ENCODE assay signal across 8 cellular contexts in genomic region chr4:37453004-37453360, GRCh38.
DNase-seq lines count a peak whose midpoint lies in the region; ATAC-seq and TF ChIP-seq lines count a peak whose summit lies in the region.

No MANE protein-coding gene starts in this region.

- peaks cover 76% of the 10 kb centered on the region for H3K27me3 Mint-ChIP-seq in T-helper 17 cell

- H3K36me3 ChIP-seq in right atrium auricular region, result no peaks in the 10 kb centered on the region
- H3K36me3 ChIP-seq in left lung, result no peaks in the 10 kb centered on the region

- H3K4me1 ChIP-seq in right atrium auricular region (peaks cover 0 to 14% of the 10 kb centered on the region in 2 donors), left lung (peaks cover 0 to 11% of the 10 kb centered on the region in 2 donors)

- TF ChIP-seq CTCF in right atrium auricular region (IDR thresholded peaks at IDR 0.05) (peak in 1 of 2 donors; percentile 54), left lung (IDR thresholded peaks at IDR 0.05) (peak in 1 of 2 donors; percentile 24)

- H3K4me3 Mint-ChIP-seq in T-helper 17 cell, result peak overlapping the region; percentile 76

- H3K4me1 Mint-ChIP-seq in T-helper 17 cell, result peaks cover 10% of the 10 kb centered on the region

- ATAC-seq in Right ventricle myocardium inferior (peak; percentile 57), HG02884 (IDR thresholded peaks at IDR 0.05; ENCODE audit: unreplicated experiment) (peak; percentile 56), T-helper 17 cell (peak; percentile 53), left lung (peak; percentile 86)

- H3K36me3 Mint-ChIP-seq in T-helper 17 cell (ENCODE audit: low read depth), result peaks cover 2% of the 10 kb centered on the region

- H3K27ac ChIP-seq in right atrium auricular region, result no peak overlapping the region
- no peak overlapping the region for H3K27ac ChIP-seq in left lung

- H3K27me3 ChIP-seq in right atrium auricular region (peaks cover 11 to 15% of the 10 kb centered on the region in 2 donors), left lung (peaks cover 16 to 64% of the 10 kb centered on the region in 2 donors)

- intact Hi-C loops in Right ventricle myocardium inferior (cut with DNase I) (loop anchor here (2.0 to 10.0 kb wide), 2 partner anchors 114 to 342 kb away; no protein-coding TSS in a partner anchor), left lung (cut with DNase I) (no loop called here)

- H3K4me3 ChIP-seq in right atrium auricular region (peak overlapping the region in 1 of 2 donors; percentile 49), left lung (peak overlapping the region; percentile 41 to 44)

- H3K9me3 ChIP-seq in right atrium auricular region (no peaks in the 10 kb centered on the region), T-helper 17 cell (ENCODE audit: control insufficient read depth, low read length, poor library complexity, severe bottlenecking) (no peaks in the 10 kb centered on the region), left lung (no peaks in the 10 kb centered on the region)

- DNase-seq in Right ventricle myocardium inferior (ENCODE audit: missing footprints) (no peak), right atrium auricular region (ENCODE audit: low spot score) (no peak), NCI-H187 treated with DMSO at 0.1 percent for 48 hours (lab: John Stamatoyannopoulos, UW) (peak; percentile 88), T-helper 17 cell (no peak), dermis blood vessel endothelial cell (peak; percentile 84), left lung (no peak)
- peak; percentile 8 to 14 for DNase-seq in stimulated activated CD8-positive, alpha-beta memory T cell treated with anti-CD3 and anti-CD28 coated beads, Interleukin-15, amount 100 ng/mL, for 48 hours (ENCODE audit: low read depth in 2 of 2)

- no peak overlapping the region for H3K27ac Mint-ChIP-seq in T-helper 17 cell

Comparison
In these comparisons a context has a peak if more than half of its experiments do, and no peak if none do; other contexts are left out.
1. DNase-seq: peak in NCI-H187 treated with DMSO at 0.1 percent for 48 hours (single experiment), dermis blood vessel endothelial cell (single experiment) and stimulated activated CD8-positive, alpha-beta memory T cell treated with anti-CD3 and anti-CD28 coated beads, Interleukin-15, amount 100 ng/mL, for 48 hours (2 of 2); none in Right ventricle myocardium inferior (single experiment), right atrium auricular region (single experiment), T-helper 17 cell (0 of 3) and left lung (0 of 2).
2. Peak in every context shown above with its lines, with median percentiles within 50 percentile points of each other: ATAC-seq.